8 cellular contexts compared by ENCODE assay signal in genomic region chr1:5509664-5510452, GRCh38.
DNase-seq lines count a peak whose midpoint lies in the region; ATAC-seq and TF ChIP-seq lines count a peak whose summit lies in the region.

No MANE protein-coding gene starts in this region.

- POLR2A ChIA-PET in Caco-2 (lab: Charles Lee) = no interaction called here
- POLR2A ChIA-PET in T-cell (lab: Charles Lee) = interaction anchor here in 1 of 2 donors (0.6 kb wide), 1 partner anchor 59 kb away, joined by 5 read pairs; no protein-coding TSS in a partner anchor

- H3K27ac Mint-ChIP-seq in Caco-2 (ENCODE audit: unreplicated experiment) (no peak overlapping the region), T-cell (no peak overlapping the region)
- H3K27ac Mint-ChIP-seq in activated naive CD8-positive, alpha-beta T cell treated with anti-CD3 and anti-CD28 coated beads for 36 hours = no peak overlapping the region

- H3K4me3 ChIP-seq in Caco-2 (ENCODE audit: low read depth, low read length) = no peak overlapping the region
- H3K4me3 ChIP-seq in retinal pigment epithelial cell (ENCODE audit: low read length) = no peak overlapping the region

- H3K27me3 ChIP-seq in Caco-2 (replicated peaks; ENCODE audit: control insufficient read depth, insufficient read depth, low read length) = no peaks in the 10 kb centered on the region; the same call in 1 of the 2 replicates

- H3K9me3 ChIP-seq in Caco-2 = no peaks in the 10 kb centered on the region

- BruUV-seq in Caco-2 (replicated peaks; lab: Mats Ljungman, UMichigan) = no TSS peak

- CTCF ChIA-PET in Caco-2 (lab: Charles Lee) = interaction anchor here (0.6 to 4.3 kb wide), 5 partner anchors 111 to 1756 kb away, joined by 3 to 20 read pairs (median 3); no protein-coding TSS in a partner anchor
- CTCF ChIA-PET in T-cell (lab: Charles Lee) = interaction anchor here (0.5 to 1.4 kb wide), 8 partner anchors 26 to 465 kb away, joined by 3 to 6 read pairs (median 4); no protein-coding TSS in a partner anchor

- no peaks in the 10 kb centered on the region for H3K4me1 Mint-ChIP-seq in Caco-2 (ENCODE audit: low read depth, unreplicated experiment)
- H3K4me1 Mint-ChIP-seq in T-cell = peaks cover 6 to 10% (median 6%) of the 10 kb centered on the region in 3 donors
- peaks cover 3% of the 10 kb centered on the region for H3K4me1 Mint-ChIP-seq in activated naive CD8-positive, alpha-beta T cell treated with anti-CD3 and anti-CD28 coated beads for 36 hours

- ATAC-seq in T-cell (replicated peaks in 1 of 4) (peak; percentile 48 to 78 (median 66)), left cardiac atrium (peak; percentile 68 to 75), HG02678 (IDR thresholded peaks at IDR 0.05; ENCODE audit: unreplicated experiment) (no peak)

- H3K36me3 Mint-ChIP-seq in Caco-2 (ENCODE audit: insufficient read depth, unreplicated experiment) (no peaks in the 10 kb centered on the region), T-cell (no peaks in the 10 kb centered on the region)
- no peaks in the 10 kb centered on the region for H3K36me3 Mint-ChIP-seq in activated naive CD8-positive, alpha-beta T cell treated with anti-CD3 and anti-CD28 coated beads for 36 hours

- H3K4me3 Mint-ChIP-seq in Caco-2 (ENCODE audit: unreplicated experiment) = no peak overlapping the region
- no peak overlapping the region for H3K4me3 Mint-ChIP-seq in T-cell
- H3K4me3 Mint-ChIP-seq in activated naive CD8-positive, alpha-beta T cell treated with anti-CD3 and anti-CD28 coated beads for 36 hours = no peak overlapping the region

- peaks cover 5% of the 10 kb centered on the region for H3K27me3 Mint-ChIP-seq in Caco-2 (ENCODE audit: insufficient read depth, unreplicated experiment)
- H3K27me3 Mint-ChIP-seq in T-cell = peaks cover 9 to 12% of the 10 kb centered on the region in 2 donors
- H3K27me3 Mint-ChIP-seq in activated naive CD8-positive, alpha-beta T cell treated with anti-CD3 and anti-CD28 coated beads for 36 hours = no peaks in the 10 kb centered on the region

- H3K4me1 ChIP-seq in Caco-2 = no peaks in the 10 kb centered on the region

- H3K36me3 ChIP-seq in Caco-2 (ENCODE audit: control insufficient read depth, insufficient read depth, low read length) = no peaks in the 10 kb centered on the region

- H3K9me3 Mint-ChIP-seq in Caco-2 (ENCODE audit: unreplicated experiment) (no peaks in the 10 kb centered on the region), T-cell (no peaks in the 10 kb centered on the region)
- no peaks in the 10 kb centered on the region for H3K9me3 Mint-ChIP-seq in activated naive CD8-positive, alpha-beta T cell treated with anti-CD3 and anti-CD28 coated beads for 36 hours

- TF ChIP-seq CTCF in Caco-2 (IDR thresholded peaks at IDR 0.05; ENCODE audit: insufficient read depth in 1 of 2, low read depth in 1 of 2, low read length in 1 of 2, severe bottlenecking in 1 of 2, unreplicated experiment in 1 of 2) = peak; percentile 88 to 90
- TF ChIP-seq CTCF in retinal pigment epithelial cell (conservative IDR thresholded peaks at IDR 0.05; ENCODE audit: low read depth, low read length) = peak; percentile 88

- DNase-seq in Caco-2 = peak; percentile 53 to 66
- DNase-seq in HPDE6-E6E7 (ENCODE audit: extremely low spot score) = peak; percentile 52
- peak; percentile 6 to 75 (median 59) for DNase-seq in T-cell
- peak; percentile 45 for DNase-seq in activated naive CD8-positive, alpha-beta T cell treated with anti-CD3 and anti-CD28 coated beads for 36 hours
- peak; percentile 47 for DNase-seq in left cardiac atrium
- no peak for DNase-seq in retinal pigment epithelial cell (ENCODE audit: low read depth)
- no peak for DNase-seq in OCI-M2 (lab: John Stamatoyannopoulos, UW; ENCODE audit: unreplicated experiment)

- intact Hi-C loops in Caco-2 (cut with micrococcal nuclease; ENCODE audit: unreplicated experiment) (loop anchor here (1.0 to 2.0 kb wide), 3 partner anchors 111 to 243 kb away; no protein-coding TSS in a partner anchor), left cardiac atrium (cut with DNase I) (loop anchor here (2.0 to 10.0 kb wide), 4 partner anchors 237 to 465 kb away; no protein-coding TSS in a partner anchor)

Comparison
In these comparisons a context has a peak if more than half of its experiments do, and no peak if none do; other contexts are left out.
1. DNase-seq: peak in Caco-2 (2 of 2), HPDE6-E6E7 (single experiment), T-cell (34 of 34), activated naive CD8-positive, alpha-beta T cell treated with anti-CD3 and anti-CD28 coated beads for 36 hours (single experiment) and left cardiac atrium (single experiment); none in retinal pigment epithelial cell (single experiment) and OCI-M2 (single experiment).